ENCODE assay signal across 8 cellular contexts in genomic region chr10:48309711-48310226, GRCh38. TPM values are rescaled to one million over a fixed set of nuclear protein-coding genes. Genes with fewer than 3 reads are reported as not detected.
A peak's percentile ranks its signal among the peaks of the same experiment; 100 is the strongest.
DNase-seq lines count a peak whose midpoint lies in the region; ATAC-seq and TF ChIP-seq lines count a peak whose summit lies in the region.

No MANE protein-coding gene starts in this region.

- ATAC-seq in HG03039 (IDR thresholded peaks at IDR 0.05; ENCODE audit: unreplicated experiment) (no peak), HG02588 (IDR thresholded peaks at IDR 0.05; ENCODE audit: unreplicated experiment) (no peak)

- DNase-seq in A673 (ENCODE audit: low spot score), result no peak
- peak; percentile 46 for DNase-seq in GM03348 (ENCODE audit: low spot score)
- peak; percentile 45 for DNase-seq in OCI-M1 (lab: John Stamatoyannopoulos, UW)
- DNase-seq in fibroblast of peridontal ligament (ENCODE audit: extremely low read depth), result peak; percentile 38
- DNase-seq in midbrain (lab: John Stamatoyannopoulos, UW), result no peak
- no peak for DNase-seq in NCI-H187 (lab: John Stamatoyannopoulos, UW)

- no peak overlapping the region for H3K27ac ChIP-seq in A673 (ENCODE audit: low read depth, low read length, poor library complexity, severe bottlenecking)

- peaks cover 13% of the 10 kb centered on the region for H3K4me1 ChIP-seq in A673 (ENCODE audit: insufficient read depth, low read length, poor library complexity, severe bottlenecking)

- H3K9me3 ChIP-seq in A673 (ENCODE audit: low read depth, low read length, poor library complexity, severe bottlenecking), result no peaks in the 10 kb centered on the region

- BruUV-seq in A673 (replicated peaks; lab: Mats Ljungman, UMichigan), result no TSS peak

- no peaks in the 10 kb centered on the region for H3K27me3 ChIP-seq in A673 (replicated peaks; ENCODE audit: insufficient read depth, low read depth, low read length, poor library complexity)

- intact Hi-C loops in A673 (cut with micrococcal nuclease; ENCODE audit: unreplicated experiment), result loop anchor here (10.0 kb wide), 1 partner anchor 75 kb away; no protein-coding TSS in a partner anchor

- no peaks in the 10 kb centered on the region for H3K36me3 ChIP-seq in A673 (ENCODE audit: insufficient read depth, low read length, poor library complexity, severe bottlenecking)

- H3K4me3 ChIP-seq in A673 (ENCODE audit: low read depth, low read length, poor library complexity, severe bottlenecking), result no peak overlapping the region

- TF ChIP-seq CTCF in A673 (conservative IDR thresholded peaks at IDR 0.05; ENCODE audit: low read depth, low read length), result peak; percentile 48

- CTCF ChIA-PET in A673 (lab: Charles Lee), result no interaction called here

- POLR2A ChIA-PET in A673 (lab: Charles Lee; ENCODE audit: low non-redundant PET), result no interaction called here

RNA-seq across cellular contexts. Expression of gene MAPK8, which starts 3.3 kb away (rescaled TPM):
- total RNA-seq in A673 (2021), result 50.3 and 52.0 TPM in 2 replicates

RNA-seq across cellular contexts. Expression of gene FRMPD2, which starts 35.3 kb away (rescaled TPM):
- total RNA-seq in A673 (2021), result not detected in 2 replicates

Comparison
In these comparisons a context has a peak if more than half of its experiments do, and no peak if none do; other contexts are left out.
1. DNase-seq: peak in GM03348 (single experiment), OCI-M1 (single experiment) and fibroblast of peridontal ligament (single experiment); none in A673 (single experiment), midbrain (single experiment) and NCI-H187 (0 of 2).